Comparison of ENCODE assay signal across 8 cellular contexts in the genomic region with DNA sequence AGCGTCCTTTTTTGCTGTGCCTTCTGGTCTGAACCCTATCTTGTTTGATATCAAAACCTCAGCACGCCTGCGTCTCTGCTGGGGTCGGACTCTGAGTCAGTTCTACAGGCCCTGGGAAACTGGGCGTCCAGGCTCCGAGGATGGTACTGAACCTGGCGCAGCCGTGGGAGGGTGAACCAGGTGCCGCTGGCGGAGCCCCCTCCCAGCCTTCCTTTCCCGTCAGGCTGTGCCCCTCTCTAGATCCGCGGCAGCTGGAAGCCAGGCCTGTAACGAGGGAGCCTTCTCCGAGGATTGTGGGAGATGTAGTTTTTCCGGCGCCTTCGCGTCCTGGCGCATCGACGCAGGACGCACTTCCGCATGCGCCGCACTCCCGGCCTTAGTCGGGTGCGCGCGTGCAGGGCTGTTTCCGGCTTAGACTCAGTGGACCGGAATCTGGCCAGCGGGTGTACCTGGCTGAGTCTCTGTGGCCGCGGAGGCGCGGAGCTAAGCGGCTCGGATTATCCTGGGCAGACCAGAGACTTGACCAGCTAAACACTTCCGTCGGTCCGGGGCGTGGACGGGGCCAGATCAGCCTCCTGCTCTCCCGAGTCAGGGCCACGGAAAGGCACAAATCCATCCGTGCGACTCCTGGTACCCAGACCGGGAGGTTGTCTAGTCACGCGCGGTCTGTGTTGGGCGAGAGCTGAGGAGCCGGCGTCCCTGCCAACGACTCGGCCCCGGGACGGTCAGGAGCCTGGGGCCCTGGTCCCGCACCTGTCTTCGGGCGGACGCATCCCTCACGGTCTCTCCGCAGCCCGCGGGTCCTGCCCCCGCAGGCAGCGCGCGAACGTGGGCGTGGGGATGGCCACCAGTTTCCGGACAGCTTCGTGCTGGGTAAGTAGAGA. TPM values are rescaled to one million over a fixed set of nuclear protein-coding genes. Genes with fewer than 3 reads are reported as not detected.
DNase-seq lines count a peak whose midpoint lies in the region; ATAC-seq and TF ChIP-seq lines count a peak whose summit lies in the region.

A gene with protein sequence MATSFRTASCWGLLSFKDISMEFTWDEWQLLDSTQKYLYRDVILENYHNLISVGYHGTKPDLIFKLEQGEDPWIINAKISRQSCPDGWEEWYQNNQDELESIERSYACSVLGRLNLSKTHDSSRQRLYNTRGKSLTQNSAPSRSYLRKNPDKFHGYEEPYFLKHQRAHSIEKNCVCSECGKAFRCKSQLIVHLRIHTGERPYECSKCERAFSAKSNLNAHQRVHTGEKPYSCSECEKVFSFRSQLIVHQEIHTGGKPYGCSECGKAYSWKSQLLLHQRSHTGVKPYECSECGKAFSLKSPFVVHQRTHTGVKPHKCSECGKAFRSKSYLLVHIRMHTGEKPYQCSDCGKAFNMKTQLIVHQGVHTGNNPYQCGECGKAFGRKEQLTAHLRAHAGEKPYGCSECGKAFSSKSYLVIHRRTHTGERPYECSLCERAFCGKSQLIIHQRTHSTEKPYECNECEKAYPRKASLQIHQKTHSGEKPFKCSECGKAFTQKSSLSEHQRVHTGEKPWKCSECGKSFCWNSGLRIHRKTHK (plus strand): TSS at position 367 of the 884 bp plus-strand sequence. CDS start 474 bp downstream, at position 841.

- DNase-seq in C1 segment of cervical spinal cord (lab: John Stamatoyannopoulos, UW), result peak; percentile 54 to 94 (median 88)
- DNase-seq in NCI-H748 treated with DMSO at 0.1 percent for 48 hours (lab: John Stamatoyannopoulos, UW), result peak; percentile 80
- peak; percentile 63 to 82 for DNase-seq in activated CD4-positive, alpha-beta T cell treated with anti-CD3 and anti-CD28 coated beads, Interleukin-2, amount 50 U/mL, for 24 hours (ENCODE audit: low read depth in 1 of 2, low spot score in 1 of 2)
- DNase-seq in left lung, result peak; percentile 92 to 94
- DNase-seq in stimulated activated CD4-positive, alpha-beta T cell treated with anti-CD3 and anti-CD28 coated beads, Interleukin-2, amount 100 ng/mL, for 48 hours, result peak; percentile 77 to 78

- peaks cover 53% of the 10 kb centered on the region for H3K9me3 Mint-ChIP-seq in dendritic cell treated with granulocyte-macrophage colony-stimulating factor and Interleukin-4, amounts not matched to agents 40 ng/mL and 50 ng/mL, for 4 days

- intact Hi-C loops in dendritic cell treated with granulocyte-macrophage colony-stimulating factor and Interleukin-4, amounts not matched to agents 40 ng/mL and 50 ng/mL, for 4 days (cut with micrococcal nuclease), result loop anchor here (1.0 kb wide), 4 partner anchors 51 to 195 kb away; a partner anchor contains a TSS
- intact Hi-C loops in left lung (cut with DNase I), result no loop called here

- peak within 1 kb of the TSS; percentile 83 to 95 for H3K4me3 ChIP-seq in left lung

- no peaks in the 10 kb centered on the region for H3K27me3 Mint-ChIP-seq in dendritic cell treated with granulocyte-macrophage colony-stimulating factor and Interleukin-4, amounts not matched to agents 40 ng/mL and 50 ng/mL, for 4 days

- H3K36me3 ChIP-seq in left lung, result peaks cover 0 to 34% of the 10 kb centered on the region in 2 donors

- H3K27ac Mint-ChIP-seq in dendritic cell treated with granulocyte-macrophage colony-stimulating factor and Interleukin-4, amounts not matched to agents 40 ng/mL and 50 ng/mL, for 4 days, result peak within 1 kb of the TSS; percentile 95

- peak within 1 kb of the TSS; percentile 83 to 84 for H3K27ac ChIP-seq in left lung

- peaks cover 16% of the 10 kb centered on the region for H3K4me1 Mint-ChIP-seq in dendritic cell treated with granulocyte-macrophage colony-stimulating factor and Interleukin-4, amounts not matched to agents 40 ng/mL and 50 ng/mL, for 4 days (ENCODE audit: low read depth)

- H3K9me3 ChIP-seq in left lung, result peaks cover 3 to 31% of the 10 kb centered on the region in 2 donors

- H3K4me1 ChIP-seq in left lung, result peaks cover 5 to 15% of the 10 kb centered on the region in 2 donors

- peaks cover 61% of the 10 kb centered on the region for H3K36me3 Mint-ChIP-seq in dendritic cell treated with granulocyte-macrophage colony-stimulating factor and Interleukin-4, amounts not matched to agents 40 ng/mL and 50 ng/mL, for 4 days (ENCODE audit: low read depth)

- peak; percentile 97 for ATAC-seq in GM19372 (IDR thresholded peaks at IDR 0.05; ENCODE audit: low read depth, unreplicated experiment)
- ATAC-seq in HG03558 (IDR thresholded peaks at IDR 0.05; ENCODE audit: extremely low read depth, unreplicated experiment), result peak; percentile 94
- peak; percentile 100 for ATAC-seq in left lung

- H3K4me3 Mint-ChIP-seq in dendritic cell treated with granulocyte-macrophage colony-stimulating factor and Interleukin-4, amounts not matched to agents 40 ng/mL and 50 ng/mL, for 4 days, result peak within 1 kb of the TSS; percentile 89

- no peaks in the 10 kb centered on the region for H3K27me3 ChIP-seq in left lung

- TF ChIP-seq CTCF in left lung (IDR thresholded peaks at IDR 0.05), result no peak

RNA-seq across cellular contexts. Expression of the gene that starts here (rescaled TPM):
- total RNA-seq in left lung, result 10 to 100 TPM in 1 of 2 donors, 1 to 10 TPM in 1; 7.5 to 10.8 TPM

Comparison
In these comparisons a context has a peak if more than half of its experiments do, and no peak if none do; other contexts are left out.
1. Peak in every context shown above with its lines: DNase-seq, ATAC-seq, H3K4me3 ChIP-seq and H3K27ac ChIP-seq.